In genomic region chr1:31548899-31549806, GRCh38 we compare ENCODE assay signal across 8 cellular contexts. TPM values are rescaled to one million over a fixed set of nuclear protein-coding genes. Genes with fewer than 3 reads are reported as not detected.
DNase-seq lines count a peak whose midpoint lies in the region; ATAC-seq and TF ChIP-seq lines count a peak whose summit lies in the region.

No MANE protein-coding gene starts in this region.

- H3K4me1 Mint-ChIP-seq in activated T-helper 2 cell treated with anti-CD3 and anti-CD28 coated beads, Interferon-gamma antibody, Interleukin-2, Interleukin-4, amounts not matched to agents 10 μg/mL and 5 μg/mL and 100 μg/mL, durations not matched to agents 14 hours and 24 hours and 36 hours (ENCODE audit: low read depth), result peaks cover 10% of the 10 kb centered on the region

- TF ChIP-seq CTCF in LNCAP (IDR thresholded peaks at IDR 0.05) (peak; percentile 87), foreskin fibroblast (IDR thresholded peaks at IDR 0.05; ENCODE audit: low read depth, low read length) (peak; percentile 85)

- peak; percentile 98 for DNase-seq in DMS53 treated with DMSO at 0.1 percent for 48 hours (lab: John Stamatoyannopoulos, UW; ENCODE audit: unreplicated experiment)
- peak; percentile 91 for DNase-seq in RPMI8226
- DNase-seq in activated T-helper 2 cell treated with anti-CD3 and anti-CD28 coated beads, Interferon-gamma antibody, Interleukin-2, Interleukin-4, amounts not matched to agents 10 μg/mL and 5 μg/mL and 100 μg/mL, durations not matched to agents 14 hours and 24 hours and 36 hours (ENCODE audit: low spot score), result peak; percentile 87
- DNase-seq in foreskin fibroblast, result peak; percentile 76 to 93

- no peaks in the 10 kb centered on the region for H3K27me3 ChIP-seq in neuron (ENCODE audit: insufficient read depth, low read length)
- peaks cover 4 to 18% (median 11%) of the 10 kb centered on the region in 5 donors for H3K27me3 ChIP-seq in subcutaneous abdominal adipose tissue (ENCODE audit: control insufficient read depth in 5 of 5, insufficient read depth in 4 of 5, low read length in 5 of 5)

- peaks cover 7% of the 10 kb centered on the region for H3K27me3 Mint-ChIP-seq in activated T-helper 2 cell treated with anti-CD3 and anti-CD28 coated beads, Interferon-gamma antibody, Interleukin-2, Interleukin-4, amounts not matched to agents 10 μg/mL and 5 μg/mL and 100 μg/mL, durations not matched to agents 14 hours and 24 hours and 36 hours (ENCODE audit: low read depth)

- peak overlapping the region in 1 of 5 donors; percentile 23 for H3K9ac ChIP-seq in subcutaneous abdominal adipose tissue (ENCODE audit: low read length in 5 of 5)

- H3K9me3 ChIP-seq in neuron (ENCODE audit: low read length) (no peaks in the 10 kb centered on the region), subcutaneous abdominal adipose tissue (ENCODE audit: control insufficient read depth in 5 of 5, low read length in 5 of 5) (no peaks in the 10 kb centered on the region)

- H3K4me3 Mint-ChIP-seq in activated T-helper 2 cell treated with anti-CD3 and anti-CD28 coated beads, Interferon-gamma antibody, Interleukin-2, Interleukin-4, amounts not matched to agents 10 μg/mL and 5 μg/mL and 100 μg/mL, durations not matched to agents 14 hours and 24 hours and 36 hours (ENCODE audit: low read depth), result peak overlapping the region; percentile 40

- H3K4me1 ChIP-seq in neuron (ENCODE audit: insufficient read depth, low read length) (no peaks in the 10 kb centered on the region), subcutaneous abdominal adipose tissue (ENCODE audit: control insufficient read depth in 5 of 5, insufficient read depth in 5 of 5, low read length in 5 of 5) (peaks cover 0 to 16% (median 13%) of the 10 kb centered on the region in 5 donors)

- ATAC-seq in GM21786 (IDR thresholded peaks at IDR 0.05; ENCODE audit: unreplicated experiment), result peak; percentile 76

- H3K9me3 Mint-ChIP-seq in activated T-helper 2 cell treated with anti-CD3 and anti-CD28 coated beads, Interferon-gamma antibody, Interleukin-2, Interleukin-4, amounts not matched to agents 10 μg/mL and 5 μg/mL and 100 μg/mL, durations not matched to agents 14 hours and 24 hours and 36 hours, result no peaks in the 10 kb centered on the region

- no peak overlapping the region for H3K27ac Mint-ChIP-seq in activated T-helper 2 cell treated with anti-CD3 and anti-CD28 coated beads, Interferon-gamma antibody, Interleukin-2, Interleukin-4, amounts not matched to agents 10 μg/mL and 5 μg/mL and 100 μg/mL, durations not matched to agents 14 hours and 24 hours and 36 hours

- no peaks in the 10 kb centered on the region for H3K36me3 ChIP-seq in neuron (ENCODE audit: insufficient read depth, low read length)
- no peaks in the 10 kb centered on the region for H3K36me3 ChIP-seq in subcutaneous abdominal adipose tissue (ENCODE audit: control insufficient read depth in 5 of 5, insufficient read depth in 5 of 5, low read length in 5 of 5)

- no peaks in the 10 kb centered on the region for H3K36me3 Mint-ChIP-seq in activated T-helper 2 cell treated with anti-CD3 and anti-CD28 coated beads, Interferon-gamma antibody, Interleukin-2, Interleukin-4, amounts not matched to agents 10 μg/mL and 5 μg/mL and 100 μg/mL, durations not matched to agents 14 hours and 24 hours and 36 hours (ENCODE audit: low read depth)

- intact Hi-C loops in activated T-helper 2 cell treated with anti-CD3 and anti-CD28 coated beads, Interferon-gamma antibody, Interleukin-2, Interleukin-4, amounts not matched to agents 10 μg/mL and 5 μg/mL and 100 μg/mL, durations not matched to agents 14 hours and 24 hours and 36 hours (cut with micrococcal nuclease), result loop anchor here (1.0 kb wide), 1 partner anchor 155 kb away; no protein-coding TSS in a partner anchor

- peak overlapping the region; percentile 47 for H2AFZ ChIP-seq in neuron (ENCODE audit: low read depth, low read length)

- H3K4me3 ChIP-seq in foreskin fibroblast (ENCODE audit: low read depth in 1 of 2, low read length in 2 of 2) (peak overlapping the region; percentile 39 to 47), neuron (ENCODE audit: low read length) (peak overlapping the region; percentile 12), subcutaneous abdominal adipose tissue (ENCODE audit: low read depth in 1 of 5, low read length in 5 of 5) (peak overlapping the region in 4 of 5 donors; percentile 24 to 46 (median 34))

- H3K27ac ChIP-seq in subcutaneous abdominal adipose tissue (ENCODE audit: low read depth, low read length), result no peak overlapping the region

RNA-seq across cellular contexts. Expression of gene TINAGL1, which starts 27.2 kb away (rescaled TPM):
- total RNA-seq in activated T-helper 2 cell treated with anti-CD3 and anti-CD28 coated beads, Interferon-gamma antibody, Interleukin-2, Interleukin-4, amounts not matched to agents 10 μg/mL and 5 μg/mL and 100 μg/mL, durations not matched to agents 14 hours and 24 hours and 36 hours, result not detected in 2 replicates
